Comparison of ENCODE assay signal across 8 cellular contexts in genomic region chr14:23910081-23910875, GRCh38. TPM values are rescaled to one million over a fixed set of nuclear protein-coding genes. Genes with fewer than 3 reads are reported as not detected.
DNase-seq lines count a peak whose midpoint lies in the region; ATAC-seq and TF ChIP-seq lines count a peak whose summit lies in the region.

No MANE protein-coding gene starts in this region.

- DNase-seq in DMS79 treated with DMSO at 0.1 percent for 48 hours (lab: John Stamatoyannopoulos, UW) = peak; percentile 22
- no peak for DNase-seq in DMS79 (lab: John Stamatoyannopoulos, UW)
- DNase-seq in RWPE1 (ENCODE audit: low spot score) = peak; percentile 83
- DNase-seq in esophagus muscularis mucosa (ENCODE audit: extremely low spot score) = no peak
- peak; percentile 13 for DNase-seq in non-pigmented ciliary epithelial cell (ENCODE audit: low read depth)
- no peak for DNase-seq in ureter (ENCODE audit: low spot score)

- H3K27ac ChIP-seq in RWPE1 = no peak overlapping the region
- H3K27ac ChIP-seq in esophagus muscularis mucosa (replicated peaks in 1 of 4) = no peak overlapping the region

- TF ChIP-seq CTCF in RWPE1 (conservative IDR thresholded peaks at IDR 0.05; ENCODE audit: low read depth) (peak; percentile 73), esophagus muscularis mucosa (IDR thresholded peaks at IDR 0.05) (peak; percentile 56 to 86 (median 61))

- TF ChIP-seq EP300 in Ishikawa (IDR thresholded peaks at IDR 0.05; ENCODE audit: borderline replicate concordance) (no peak), esophagus muscularis mucosa (IDR thresholded peaks at IDR 0.05) (no peak)

- POLR2A ChIA-PET in RWPE1 (lab: Yijun Ruan, JAX; ENCODE audit: low non-redundant PET) = no interaction called here

- H3K4me3 ChIP-seq in esophagus muscularis mucosa = no peak overlapping the region

- CTCF ChIA-PET in RWPE1 (lab: Yijun Ruan, JAX) = interaction anchor here (0.5 to 1.6 kb wide), 19 partner anchors 10 to 322 kb away, joined by 3 to 17 read pairs (median 4); no protein-coding TSS in a partner anchor

- no peaks in the 10 kb centered on the region for H3K9me3 ChIP-seq in esophagus muscularis mucosa

- peak; percentile 91 for TF ChIP-seq RAD21 in Ishikawa (IDR thresholded peaks at IDR 0.05; ENCODE audit: low read depth)

- H3K36me3 ChIP-seq in esophagus muscularis mucosa = no peaks in the 10 kb centered on the region

- no peak for ATAC-seq in GM21423 (IDR thresholded peaks at IDR 0.05; ENCODE audit: unreplicated experiment)

- TF ChIP-seq POLR2A in esophagus muscularis mucosa (IDR thresholded peaks at IDR 0.05; ENCODE audit: low read depth) = no peak

- intact Hi-C loops in esophagus muscularis mucosa (cut with DNase I) = loop anchor here (1.0 kb wide), 1 partner anchor 278 kb away; no protein-coding TSS in a partner anchor

- H3K27me3 ChIP-seq in esophagus muscularis mucosa = no peaks in the 10 kb centered on the region

- WGBS in esophagus muscularis mucosa = 58% methylated on average over 7 of the region's 7 CpGs

- peaks cover 0 to under 1% (median 0%) of the 10 kb centered on the region in 4 donors for H3K4me1 ChIP-seq in esophagus muscularis mucosa

TF ChIP-seq in Ishikawa, 13 proteins besides CTCF, POLR2A, EP300 and RAD21:
- TF ChIP-seq MAX (IDR thresholded peaks at IDR 0.05) (no peak), TEAD4 (IDR thresholded peaks at IDR 0.05) (no peak), YY1 (IDR thresholded peaks at IDR 0.05; ENCODE audit: low read depth) (no peak), REST (IDR thresholded peaks at IDR 0.05; ENCODE audit: low read depth) (no peak), TCF12 (IDR thresholded peaks at IDR 0.05; ENCODE audit: low read depth) (no peak), ZBTB7A (IDR thresholded peaks at IDR 0.05; ENCODE audit: low read depth) (no peak), EGR1 (IDR thresholded peaks at IDR 0.05) (no peak), NFIC (IDR thresholded peaks at IDR 0.05) (no peak), CREB1 (IDR thresholded peaks at IDR 0.05; ENCODE audit: low read depth) (no peak), CEBPB (IDR thresholded peaks at IDR 0.05) (no peak), USF1 (IDR thresholded peaks at IDR 0.05) (no peak), TAF1 (IDR thresholded peaks at IDR 0.05; ENCODE audit: low read depth) (no peak), FOXM1 (IDR thresholded peaks at IDR 0.05; ENCODE audit: borderline replicate concordance, low read depth) (no peak)

RNA-seq across cellular contexts. Expression of gene DHRS4, which starts 43.3 kb away (rescaled TPM):
- total RNA-seq in esophagus muscularis mucosa (10 to 100 TPM; 37.1 to 54.4 (median 46.3) TPM), ureter (21.2 TPM)

Comparison
In these comparisons a context has a peak if more than half of its experiments do, and no peak if none do; other contexts are left out.
1. DNase-seq: peak in DMS79 treated with DMSO at 0.1 percent for 48 hours (single experiment), RWPE1 (single experiment) and non-pigmented ciliary epithelial cell (single experiment); none in DMS79 (single experiment), esophagus muscularis mucosa (single experiment) and ureter (single experiment).